1 cellular context compared by ENCODE assay signal in genomic region chr20:48394415-48395081, GRCh38.
TF ChIP-seq lines count a peak whose summit lies in the region.

No MANE protein-coding gene starts in this region.

TF ChIP-seq in HepG2, 621 proteins besides CTCF, POLR2A, EP300 and RAD21 (continued from another document and continues in another):
- TF ChIP-seq RERE (CRISPR knock-in tag; IDR thresholded peaks at IDR 0.05; ENCODE audit: low read depth) = 0 out of 2 replicates have a peak, but pooled peaks have one; percentile 49
- TF ChIP-seq SNAI1 (CRISPR knock-in tag; IDR thresholded peaks at IDR 0.05; ENCODE audit: borderline replicate concordance) = peak; percentile 100
- TF ChIP-seq NCOA2 (CRISPR knock-in tag; IDR thresholded peaks at IDR 0.05) = peak; percentile 94
- TF ChIP-seq MAFG (CRISPR knock-in tag; IDR thresholded peaks at IDR 0.05) = no peak
- no peak for TF ChIP-seq ZIK1 (CRISPR knock-in tag; IDR thresholded peaks at IDR 0.05; ENCODE audit: borderline replicate concordance, low read depth)
- no peak for TF ChIP-seq CENPX (CRISPR knock-in tag; IDR thresholded peaks at IDR 0.05)
- TF ChIP-seq SP2 (CRISPR knock-in tag; IDR thresholded peaks at IDR 0.05) = no peak
- TF ChIP-seq U2AF2 (IDR thresholded peaks at IDR 0.05; ENCODE audit: low read depth, low read length) = no peak
- TF ChIP-seq ARNTL (CRISPR knock-in tag; IDR thresholded peaks at IDR 0.05) = no peak
- TF ChIP-seq ZNF160 (CRISPR knock-in tag; IDR thresholded peaks at IDR 0.05) = no peak
- TF ChIP-seq ZNF629 (CRISPR knock-in tag; conservative IDR thresholded peaks at IDR 0.05) = peak; percentile 41; the same call in 1 of the 2 replicates
- 0 out of 2 replicates have a peak, but pooled peaks have one; percentile 68 for TF ChIP-seq AKAP8 (CRISPR knock-in tag; IDR thresholded peaks at IDR 0.05)
- TF ChIP-seq RXRA (CRISPR knock-in tag; IDR thresholded peaks at IDR 0.05) = peak; percentile 98
- no peak for TF ChIP-seq AGO1 (IDR thresholded peaks at IDR 0.05; ENCODE audit: low read depth, low read length, poor library complexity, severe bottlenecking)
- TF ChIP-seq, protein P1, sequence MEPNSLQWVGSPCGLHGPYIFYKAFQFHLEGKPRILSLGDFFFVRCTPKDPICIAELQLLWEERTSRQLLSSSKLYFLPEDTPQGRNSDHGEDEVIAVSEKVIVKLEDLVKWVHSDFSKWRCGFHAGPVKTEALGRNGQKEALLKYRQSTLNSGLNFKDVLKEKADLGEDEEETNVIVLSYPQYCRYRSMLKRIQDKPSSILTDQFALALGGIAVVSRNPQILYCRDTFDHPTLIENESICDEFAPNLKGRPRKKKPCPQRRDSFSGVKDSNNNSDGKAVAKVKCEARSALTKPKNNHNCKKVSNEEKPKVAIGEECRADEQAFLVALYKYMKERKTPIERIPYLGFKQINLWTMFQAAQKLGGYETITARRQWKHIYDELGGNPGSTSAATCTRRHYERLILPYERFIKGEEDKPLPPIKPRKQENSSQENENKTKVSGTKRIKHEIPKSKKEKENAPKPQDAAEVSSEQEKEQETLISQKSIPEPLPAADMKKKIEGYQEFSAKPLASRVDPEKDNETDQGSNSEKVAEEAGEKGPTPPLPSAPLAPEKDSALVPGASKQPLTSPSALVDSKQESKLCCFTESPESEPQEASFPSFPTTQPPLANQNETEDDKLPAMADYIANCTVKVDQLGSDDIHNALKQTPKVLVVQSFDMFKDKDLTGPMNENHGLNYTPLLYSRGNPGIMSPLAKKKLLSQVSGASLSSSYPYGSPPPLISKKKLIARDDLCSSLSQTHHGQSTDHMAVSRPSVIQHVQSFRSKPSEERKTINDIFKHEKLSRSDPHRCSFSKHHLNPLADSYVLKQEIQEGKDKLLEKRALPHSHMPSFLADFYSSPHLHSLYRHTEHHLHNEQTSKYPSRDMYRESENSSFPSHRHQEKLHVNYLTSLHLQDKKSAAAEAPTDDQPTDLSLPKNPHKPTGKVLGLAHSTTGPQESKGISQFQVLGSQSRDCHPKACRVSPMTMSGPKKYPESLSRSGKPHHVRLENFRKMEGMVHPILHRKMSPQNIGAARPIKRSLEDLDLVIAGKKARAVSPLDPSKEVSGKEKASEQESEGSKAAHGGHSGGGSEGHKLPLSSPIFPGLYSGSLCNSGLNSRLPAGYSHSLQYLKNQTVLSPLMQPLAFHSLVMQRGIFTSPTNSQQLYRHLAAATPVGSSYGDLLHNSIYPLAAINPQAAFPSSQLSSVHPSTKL (CRISPR knock-in tag; IDR thresholded peaks at IDR 0.05) = peak; percentile 93
- TF ChIP-seq NAIF1 (CRISPR knock-in tag; IDR thresholded peaks at IDR 0.05; ENCODE audit: borderline replicate concordance) = no peak
- TF ChIP-seq ZNF3 (CRISPR knock-in tag; IDR thresholded peaks at IDR 0.05) = no peak
- no peak for TF ChIP-seq KMT2A (CRISPR knock-in tag; IDR thresholded peaks at IDR 0.05)
- TF ChIP-seq PITX1 (CRISPR knock-in tag; IDR thresholded peaks at IDR 0.05) = peak; percentile 87
- TF ChIP-seq HMGXB4 (CRISPR knock-in tag; IDR thresholded peaks at IDR 0.05; ENCODE audit: borderline replicate concordance in 1 of 2, low read depth in 1 of 2) = no peak
- no peak for TF ChIP-seq EZH2 (conservative IDR thresholded peaks at IDR 0.05; ENCODE audit: low read depth, low read length)
- TF ChIP-seq, protein P2, sequence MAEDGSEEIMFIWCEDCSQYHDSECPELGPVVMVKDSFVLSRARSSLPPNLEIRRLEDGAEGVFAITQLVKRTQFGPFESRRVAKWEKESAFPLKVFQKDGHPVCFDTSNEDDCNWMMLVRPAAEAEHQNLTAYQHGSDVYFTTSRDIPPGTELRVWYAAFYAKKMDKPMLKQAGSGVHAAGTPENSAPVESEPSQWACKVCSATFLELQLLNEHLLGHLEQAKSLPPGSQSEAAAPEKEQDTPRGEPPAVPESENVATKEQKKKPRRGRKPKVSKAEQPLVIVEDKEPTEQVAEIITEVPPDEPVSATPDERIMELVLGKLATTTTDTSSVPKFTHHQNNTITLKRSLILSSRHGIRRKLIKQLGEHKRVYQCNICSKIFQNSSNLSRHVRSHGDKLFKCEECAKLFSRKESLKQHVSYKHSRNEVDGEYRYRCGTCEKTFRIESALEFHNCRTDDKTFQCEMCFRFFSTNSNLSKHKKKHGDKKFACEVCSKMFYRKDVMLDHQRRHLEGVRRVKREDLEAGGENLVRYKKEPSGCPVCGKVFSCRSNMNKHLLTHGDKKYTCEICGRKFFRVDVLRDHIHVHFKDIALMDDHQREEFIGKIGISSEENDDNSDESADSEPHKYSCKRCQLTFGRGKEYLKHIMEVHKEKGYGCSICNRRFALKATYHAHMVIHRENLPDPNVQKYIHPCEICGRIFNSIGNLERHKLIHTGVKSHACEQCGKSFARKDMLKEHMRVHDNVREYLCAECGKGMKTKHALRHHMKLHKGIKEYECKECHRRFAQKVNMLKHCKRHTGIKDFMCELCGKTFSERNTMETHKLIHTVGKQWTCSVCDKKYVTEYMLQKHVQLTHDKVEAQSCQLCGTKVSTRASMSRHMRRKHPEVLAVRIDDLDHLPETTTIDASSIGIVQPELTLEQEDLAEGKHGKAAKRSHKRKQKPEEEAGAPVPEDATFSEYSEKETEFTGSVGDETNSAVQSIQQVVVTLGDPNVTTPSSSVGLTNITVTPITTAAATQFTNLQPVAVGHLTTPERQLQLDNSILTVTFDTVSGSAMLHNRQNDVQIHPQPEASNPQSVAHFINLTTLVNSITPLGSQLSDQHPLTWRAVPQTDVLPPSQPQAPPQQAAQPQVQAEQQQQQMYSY (CRISPR knock-in tag; IDR thresholded peaks at IDR 0.05) = 0 out of 2 replicates have a peak, but pooled peaks have one; percentile 41
- no peak for TF ChIP-seq NFIC (IDR thresholded peaks at IDR 0.05; ENCODE audit: low read length)
- no peak; the same call in 1 of the 2 replicates for TF ChIP-seq FOSL2 (CRISPR knock-in tag; IDR thresholded peaks at IDR 0.05)
- TF ChIP-seq ZNF704 (CRISPR knock-in tag; IDR thresholded peaks at IDR 0.05; ENCODE audit: borderline replicate concordance) = no peak
- no peak for TF ChIP-seq TBP (CRISPR knock-in tag; IDR thresholded peaks at IDR 0.05)
- TF ChIP-seq ZBTB38 (CRISPR knock-in tag; IDR thresholded peaks at IDR 0.05) = peak; percentile 61; the same call in 1 of the 2 replicates
- no peak for TF ChIP-seq DNMT3B (CRISPR knock-in tag; conservative IDR thresholded peaks at IDR 0.05)
- TF ChIP-seq HOXA7 (CRISPR knock-in tag; IDR thresholded peaks at IDR 0.05) = no peak
- TF ChIP-seq ZBTB8A (CRISPR knock-in tag; IDR thresholded peaks at IDR 0.05; ENCODE audit: borderline replicate concordance, low read depth) = no peak
- TF ChIP-seq ZKSCAN5 (CRISPR knock-in tag; IDR thresholded peaks at IDR 0.05) = peak; percentile 100
- TF ChIP-seq ZSCAN12 (CRISPR knock-in tag; IDR thresholded peaks at IDR 0.05) = no peak
- no peak for TF ChIP-seq ZNF136 (CRISPR knock-in tag; IDR thresholded peaks at IDR 0.05; ENCODE audit: low read depth)
- TF ChIP-seq ZNF276 (CRISPR knock-in tag; IDR thresholded peaks at IDR 0.05; ENCODE audit: low read depth) = no peak
- TF ChIP-seq NR2F6 (IDR thresholded peaks at IDR 0.05) = peak; percentile 97
- peak; percentile 99 for TF ChIP-seq NR2F6 (CRISPR knock-in tag; IDR thresholded peaks at IDR 0.05)
- TF ChIP-seq DPF2 (CRISPR knock-in tag; IDR thresholded peaks at IDR 0.05; ENCODE audit: borderline replicate concordance, low read depth) = peak; percentile 49; the same call in 1 of the 2 replicates
- TF ChIP-seq ZNF607 (CRISPR knock-in tag; IDR thresholded peaks at IDR 0.05; ENCODE audit: borderline replicate concordance) = no peak
- TF ChIP-seq, protein P3, sequence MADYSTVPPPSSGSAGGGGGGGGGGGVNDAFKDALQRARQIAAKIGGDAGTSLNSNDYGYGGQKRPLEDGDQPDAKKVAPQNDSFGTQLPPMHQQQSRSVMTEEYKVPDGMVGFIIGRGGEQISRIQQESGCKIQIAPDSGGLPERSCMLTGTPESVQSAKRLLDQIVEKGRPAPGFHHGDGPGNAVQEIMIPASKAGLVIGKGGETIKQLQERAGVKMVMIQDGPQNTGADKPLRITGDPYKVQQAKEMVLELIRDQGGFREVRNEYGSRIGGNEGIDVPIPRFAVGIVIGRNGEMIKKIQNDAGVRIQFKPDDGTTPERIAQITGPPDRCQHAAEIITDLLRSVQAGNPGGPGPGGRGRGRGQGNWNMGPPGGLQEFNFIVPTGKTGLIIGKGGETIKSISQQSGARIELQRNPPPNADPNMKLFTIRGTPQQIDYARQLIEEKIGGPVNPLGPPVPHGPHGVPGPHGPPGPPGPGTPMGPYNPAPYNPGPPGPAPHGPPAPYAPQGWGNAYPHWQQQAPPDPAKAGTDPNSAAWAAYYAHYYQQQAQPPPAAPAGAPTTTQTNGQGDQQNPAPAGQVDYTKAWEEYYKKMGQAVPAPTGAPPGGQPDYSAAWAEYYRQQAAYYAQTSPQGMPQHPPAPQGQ (CRISPR knock-in tag; IDR thresholded peaks at IDR 0.05; ENCODE audit: borderline replicate concordance) = no peak; the same call in 1 of the 2 replicates
- TF ChIP-seq ATRX (CRISPR knock-in tag; IDR thresholded peaks at IDR 0.05; ENCODE audit: borderline replicate concordance) = no peak
- TF ChIP-seq HDAC1 (CRISPR knock-in tag; IDR thresholded peaks at IDR 0.05) = peak; percentile 91
- peak; percentile 83 for TF ChIP-seq ZNF768 (CRISPR knock-in tag; IDR thresholded peaks at IDR 0.05)
